ENCODE assay signal across 8 cellular contexts in genomic region chr19:48645652-48646191, GRCh38. TPM values are rescaled to one million over a fixed set of nuclear protein-coding genes. Genes with fewer than 3 reads are reported as not detected.
DNase-seq lines count a peak whose midpoint lies in the region; ATAC-seq and TF ChIP-seq lines count a peak whose summit lies in the region.

Gene CA11, minus strand, starts transcription at chr19:48646187. Its CDS starts 555 bp downstream, at chr19:48645632.

- H3K27ac Mint-ChIP-seq in natural killer cell = peak within 1 kb of the TSS; percentile 89 to 95

- H3K4me3 Mint-ChIP-seq in natural killer cell = peak within 1 kb of the TSS; percentile 92

- peaks cover 0 to 3% of the 10 kb centered on the region in 2 donors for H3K27me3 Mint-ChIP-seq in natural killer cell (ENCODE audit: low read depth in 2 of 2)

- intact Hi-C loops in natural killer cell (cut with micrococcal nuclease) = loop anchor here (1.0 to 10.0 kb wide), 6 partner anchors 7 to 319 kb away; partner anchors contain the start of gene FTL

- H3K9me3 Mint-ChIP-seq in natural killer cell = no peaks in the 10 kb centered on the region

- ATAC-seq in natural killer cell (no peak), HG03045 (IDR thresholded peaks at IDR 0.05; ENCODE audit: unreplicated experiment) (no peak)

- peak within 1 kb of the TSS; percentile 75 for H3K4me3 ChIP-seq in epithelial cell of proximal tubule (ENCODE audit: low read depth, low read length)

- CTCF ChIA-PET in RWPE1 (lab: Yijun Ruan, JAX) = interaction anchor here (0.6 to 1.4 kb wide), 7 partner anchors 24 to 207 kb away, joined by 3 to 8 read pairs (median 4); no protein-coding TSS in a partner anchor

- H3K4me1 Mint-ChIP-seq in natural killer cell = peaks cover 22 to 36% of the 10 kb centered on the region in 2 donors

- POLR2A ChIA-PET in RWPE1 (lab: Yijun Ruan, JAX; ENCODE audit: low non-redundant PET) = interaction anchor here (0.7 kb wide), 1 partner anchor 75 kb away, joined by 3 read pairs; no protein-coding TSS in a partner anchor

- DNase-seq in NCI-H1694 treated with DMSO at 0.1 percent for 48 hours (lab: John Stamatoyannopoulos, UW) (peak; percentile 67), NCI-H1694 (lab: John Stamatoyannopoulos, UW) (no peak), RWPE1 (ENCODE audit: low spot score) (no peak), epithelial cell of proximal tubule (ENCODE audit: low read depth) (no peak), natural killer cell (no peak), NCI-H1436 (lab: John Stamatoyannopoulos, UW) (no peak), NCI-H345 (lab: John Stamatoyannopoulos, UW) (no peak)

- no peaks in the 10 kb centered on the region for H3K36me3 Mint-ChIP-seq in natural killer cell

- TF ChIP-seq CTCF in RWPE1 (conservative IDR thresholded peaks at IDR 0.05; ENCODE audit: low read depth) (no peak), epithelial cell of proximal tubule (conservative IDR thresholded peaks at IDR 0.05; ENCODE audit: low read depth, low read length) (no peak), natural killer cell (IDR thresholded peaks at IDR 0.05) (no peak)

- H3K27ac ChIP-seq in RWPE1 = peak within 1 kb of the TSS; percentile 83

RNA-seq across cellular contexts. Expression of gene CA11, which starts in this region (rescaled TPM):
- total RNA-seq in epithelial cell of proximal tubule = 0.22 and 6.6 TPM in 2 replicates
- total RNA-seq in natural killer cell = 10 to 100 TPM in 2 of 3 donors, 1 to 10 TPM in 1; 9.2 to 11.9 (median 11.0) TPM
